8 cellular contexts compared by ENCODE assay signal in the genomic region with DNA sequence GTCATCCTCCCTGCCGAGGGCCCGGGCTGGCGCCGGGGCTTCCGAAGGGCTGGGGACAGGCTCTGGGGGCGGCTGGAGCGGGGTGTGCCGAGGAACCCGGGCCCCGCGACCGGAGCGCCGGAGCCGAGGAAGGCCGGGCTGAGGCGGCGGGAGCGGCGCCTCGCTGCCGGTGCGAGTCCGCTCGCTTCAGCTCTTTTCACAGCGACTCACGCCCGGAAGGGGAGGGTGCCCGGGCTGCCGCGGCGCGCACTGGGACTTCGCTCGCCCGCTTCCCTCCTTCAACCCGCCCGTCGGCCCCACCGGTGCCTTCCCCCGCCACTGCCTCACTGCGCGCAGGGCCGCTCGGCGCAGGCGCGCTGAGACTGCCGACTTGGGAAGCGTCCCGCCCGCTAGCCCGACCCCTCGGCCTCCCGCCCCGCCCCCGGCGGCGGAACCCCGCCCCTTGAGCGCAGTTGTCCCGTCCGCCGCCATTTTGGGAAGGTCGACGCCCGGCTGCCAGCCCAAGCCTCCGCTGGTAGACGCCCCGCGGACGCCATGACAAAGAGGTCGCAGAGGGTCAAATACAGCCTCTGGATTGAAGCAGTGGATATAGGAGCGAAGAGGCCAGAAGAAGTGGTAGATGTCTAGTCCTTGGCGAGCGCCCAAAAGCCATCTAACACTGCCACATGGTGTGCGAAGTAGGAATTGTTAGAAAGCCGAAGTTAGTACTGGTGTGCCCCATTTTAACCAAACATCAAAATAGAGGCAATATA. TPM values are rescaled to one million over a fixed set of nuclear protein-coding genes. Genes with fewer than 3 reads are reported as not detected.
DNase-seq lines count a peak whose midpoint lies in the region; ATAC-seq, FAIRE-seq and TF ChIP-seq lines count a peak whose summit lies in the region.

A gene with protein sequence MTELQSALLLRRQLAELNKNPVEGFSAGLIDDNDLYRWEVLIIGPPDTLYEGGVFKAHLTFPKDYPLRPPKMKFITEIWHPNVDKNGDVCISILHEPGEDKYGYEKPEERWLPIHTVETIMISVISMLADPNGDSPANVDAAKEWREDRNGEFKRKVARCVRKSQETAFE (minus strand): TSS at position 364 of the 752 bp plus-strand sequence. CDS start 359 bp downstream, at position 5.

- no peak for FAIRE-seq in D721Med (lab: Jason Lieb, UNC)

- peak within 1 kb of the TSS; percentile 99 for H3K27ac ChIP-seq in OCI-LY1 (ENCODE audit: low read depth, low read length, poor library complexity, severe bottlenecking)

- H3K4me3 Mint-ChIP-seq in endothelial cell (ENCODE audit: unreplicated experiment): peak within 1 kb of the TSS; percentile 91

- peaks cover 8% of the 10 kb centered on the region for H3K27me3 Mint-ChIP-seq in endothelial cell (ENCODE audit: unreplicated experiment)

- no peaks in the 10 kb centered on the region for H3K9me2 ChIP-seq in OCI-LY1 (ENCODE audit: low read depth, low read length)

- H3K9me3 Mint-ChIP-seq in endothelial cell (ENCODE audit: unreplicated experiment): no peaks in the 10 kb centered on the region

- H3K36me3 ChIP-seq in OCI-LY1 (ENCODE audit: insufficient read depth, low read length): peaks cover 23% of the 10 kb centered on the region

- H3K27ac Mint-ChIP-seq in endothelial cell (ENCODE audit: unreplicated experiment): peak within 1 kb of the TSS; percentile 94

- H3K9ac ChIP-seq in OCI-LY1 (ENCODE audit: low read length): peak within 1 kb of the TSS; percentile 93

- H3K9me3 ChIP-seq in OCI-LY1 (ENCODE audit: low read length): no peaks in the 10 kb centered on the region

- H2AFZ ChIP-seq in OCI-LY1 (ENCODE audit: low read length): no peak within 1 kb of the TSS

- H3K4me1 Mint-ChIP-seq in endothelial cell (ENCODE audit: unreplicated experiment): peaks cover 12% of the 10 kb centered on the region

- no peaks in the 10 kb centered on the region for H3F3A ChIP-seq in OCI-LY1 (ENCODE audit: insufficient read depth, low read length)

- TF ChIP-seq CTCF in D721Med (IDR thresholded peaks at IDR 0.05; ENCODE audit: insufficient read depth, missing control alignments): no peak
- TF ChIP-seq CTCF in OCI-LY1 (IDR thresholded peaks at IDR 0.05; ENCODE audit: low read length): peak; percentile 51; the same call in 1 of the 2 replicates
- no peak for TF ChIP-seq CTCF in endothelial cell (IDR thresholded peaks at IDR 0.05; ENCODE audit: unreplicated experiment)

- peaks cover 70% of the 10 kb centered on the region for H3K4me1 ChIP-seq in OCI-LY1 (ENCODE audit: insufficient read depth, low read length, severe bottlenecking)

- peak; percentile 67 for DNase-seq in D721Med (ENCODE audit: insufficient read length, low spot score)
- peak; percentile 82 for DNase-seq in HuH-7 (ENCODE audit: low spot score)
- peak; percentile 99 for DNase-seq in activated CD8-positive, alpha-beta memory T cell treated with anti-CD3 and anti-CD28 coated beads, Interleukin-2, amount 50 U/mL, for 4 hours
- peak; percentile 100 for DNase-seq in endothelial cell (ENCODE audit: low spot score)
- peak; percentile 98 for DNase-seq in midbrain (lab: John Stamatoyannopoulos, UW)
- peak; percentile 100 for DNase-seq in stimulated activated CD8-positive, alpha-beta memory T cell treated with anti-CD3 and anti-CD28 coated beads, Interleukin-2, amount 100 ng/mL, for 48 hours (ENCODE audit: low read depth in 2 of 2)

- peak within 1 kb of the TSS; percentile 86 for H3K4me3 ChIP-seq in OCI-LY1 (ENCODE audit: low read depth, low read length, poor library complexity, severe bottlenecking)

- peak; percentile 72 for ATAC-seq in GM21423 (IDR thresholded peaks at IDR 0.05; ENCODE audit: unreplicated experiment)

- peaks cover 5% of the 10 kb centered on the region for H3K36me3 Mint-ChIP-seq in endothelial cell (ENCODE audit: low read depth, unreplicated experiment)

- no peaks in the 10 kb centered on the region for H3K27me3 ChIP-seq in OCI-LY1 (ENCODE audit: insufficient read depth, low read length)

- peak within 1 kb of the TSS; percentile 91 for H3K4me2 ChIP-seq in OCI-LY1 (ENCODE audit: low read length)

- no peaks in the 10 kb centered on the region for H4K20me1 ChIP-seq in OCI-LY1 (ENCODE audit: insufficient read depth, low read length)

- H3K79me2 ChIP-seq in OCI-LY1 (ENCODE audit: insufficient read depth, low read length): peaks cover 35% of the 10 kb centered on the region

RNA-seq across cellular contexts. Expression of the gene that starts here (rescaled TPM):
- total RNA-seq in endothelial cell (ENCODE audit: unreplicated experiment): 88.0 TPM

Comparison
In these comparisons a context has a peak if more than half of its experiments do, and no peak if none do; other contexts are left out.
1. Peak in every context shown above with its lines: DNase-seq, ATAC-seq, H3K4me3 ChIP-seq and H3K27ac ChIP-seq.